ENCODE assay signal across 16 cellular contexts in the genomic region with DNA sequence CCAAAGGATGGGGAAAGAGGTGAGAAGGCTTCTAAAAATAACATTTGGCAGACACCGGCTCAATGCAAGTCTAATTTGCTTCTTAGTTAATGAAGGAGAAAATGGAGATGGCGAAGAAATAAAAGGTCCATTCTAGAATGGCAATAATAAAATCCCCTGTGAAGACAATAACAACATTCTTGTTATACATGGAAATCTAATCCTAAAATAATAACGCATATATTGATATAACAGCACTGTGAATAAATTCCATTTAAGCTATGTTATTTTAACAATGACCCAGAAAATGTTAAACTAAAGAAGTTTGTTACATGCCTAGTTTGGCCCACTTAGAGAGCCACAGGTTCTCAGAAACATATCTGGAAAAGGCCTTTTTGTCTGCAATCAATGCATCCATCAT.
A peak's percentile ranks its signal among the peaks of the same experiment; 100 is the strongest.
DNase-seq lines count a peak whose midpoint lies in the region; ATAC-seq and TF ChIP-seq lines count a peak whose summit lies in the region.
"Had no signal": no experiment of that assay in that cellular context is flagged by ENCODE, and none has a peak within 500 bp of the region (broad histone marks: within the 10 kb centered on the region; RNA-seq: fewer than 3 reads in every experiment).

No MANE protein-coding gene starts in this region.

- no peaks in the 10 kb centered on the region for H3K9me3 Mint-ChIP-seq in activated naive CD4-positive, alpha-beta T cell treated with anti-CD3 and anti-CD28 coated beads, Interleukin-2, amount 10 ng/mL, durations not matched to agents 7 days and 5 days
- no peaks in the 10 kb centered on the region for H3K9me3 Mint-ChIP-seq in osteocyte (ENCODE audit: unreplicated experiment)
- no peaks in the 10 kb centered on the region for H3K9me3 Mint-ChIP-seq in activated T-helper 17 cell treated with anti-CD3 and anti-CD28 coated beads, Interleukin-2, amount 50 U/mL, for 72 hours
- H3K9me3 Mint-ChIP-seq: CD8-positive, alpha-beta memory T cell had no signal

- ATAC-seq in activated T-helper 17 cell treated with anti-CD3 and anti-CD28 coated beads, Interleukin-2, amount 50 U/mL, for 72 hours (replicated peaks) = no peak
- ATAC-seq in GM21723 (IDR thresholded peaks at IDR 0.05; ENCODE audit: unreplicated experiment) = no peak

- no peaks in the 10 kb centered on the region for H3K27me3 Mint-ChIP-seq in activated naive CD4-positive, alpha-beta T cell treated with anti-CD3 and anti-CD28 coated beads, Interleukin-2, amount 10 ng/mL, durations not matched to agents 7 days and 5 days
- no peaks in the 10 kb centered on the region for H3K27me3 Mint-ChIP-seq in osteocyte (ENCODE audit: unreplicated experiment)
- H3K27me3 Mint-ChIP-seq in activated T-helper 17 cell treated with anti-CD3 and anti-CD28 coated beads, Interleukin-2, amount 50 U/mL, for 72 hours = no peaks in the 10 kb centered on the region
- H3K27me3 Mint-ChIP-seq: CD8-positive, alpha-beta memory T cell had no signal

- peak overlapping the region; percentile 8 for H3K27ac Mint-ChIP-seq in activated naive CD4-positive, alpha-beta T cell treated with anti-CD3 and anti-CD28 coated beads, Interleukin-2, amount 10 ng/mL, durations not matched to agents 7 days and 5 days
- peak overlapping the region; percentile 78 for H3K27ac Mint-ChIP-seq in osteocyte (ENCODE audit: unreplicated experiment)
- no peak overlapping the region for H3K27ac Mint-ChIP-seq in activated T-helper 17 cell treated with anti-CD3 and anti-CD28 coated beads, Interleukin-2, amount 50 U/mL, for 72 hours

- DNase-seq in activated naive CD4-positive, alpha-beta T cell treated with anti-CD3 and anti-CD28 coated beads, Interleukin-2, amount 10 ng/mL, durations not matched to agents 7 days and 5 days = no peak
- DNase-seq in activated naive CD4-positive, alpha-beta T cell treated with Interleukin-2 at 50 U/mL for 16 hours = no peak
- DNase-seq in dorsolateral prefrontal cortex (no peak), osteocyte (ENCODE audit: extremely low spot score, unreplicated experiment) (no peak), T-helper 9 cell (no peak), NCI-H524 (lab: John Stamatoyannopoulos, UW) (no peak)
- DNase-seq: AML-193; Caco-2; CD8-positive, alpha-beta memory T cell; DND-41; GDM1; HCEC 1CT had no signal

- H3K4me3 Mint-ChIP-seq in activated naive CD4-positive, alpha-beta T cell treated with anti-CD3 and anti-CD28 coated beads, Interleukin-2, amount 10 ng/mL, durations not matched to agents 7 days and 5 days = no peak overlapping the region
- H3K4me3 Mint-ChIP-seq in osteocyte (ENCODE audit: unreplicated experiment) = no peak overlapping the region
- H3K4me3 Mint-ChIP-seq in activated T-helper 17 cell treated with anti-CD3 and anti-CD28 coated beads, Interleukin-2, amount 50 U/mL, for 72 hours = no peak overlapping the region
- H3K4me3 Mint-ChIP-seq: CD8-positive, alpha-beta memory T cell had no signal

- peaks cover 6% of the 10 kb centered on the region for H3K4me1 Mint-ChIP-seq in activated naive CD4-positive, alpha-beta T cell treated with anti-CD3 and anti-CD28 coated beads, Interleukin-2, amount 10 ng/mL, durations not matched to agents 7 days and 5 days
- H3K4me1 Mint-ChIP-seq in osteocyte (ENCODE audit: unreplicated experiment) = peaks cover 68% of the 10 kb centered on the region
- H3K4me1 Mint-ChIP-seq in activated T-helper 17 cell treated with anti-CD3 and anti-CD28 coated beads, Interleukin-2, amount 50 U/mL, for 72 hours = peaks cover 8% of the 10 kb centered on the region

- intact Hi-C loops in dorsolateral prefrontal cortex (cut with DNase I) = loop anchor here in 1 of 2 donors (2.0 kb wide), 1 partner anchor 92 kb away; no protein-coding TSS in a partner anchor

- TF ChIP-seq CTCF in dorsolateral prefrontal cortex (IDR thresholded peaks at IDR 0.05 in 54 of 56, conservative IDR thresholded peaks at IDR 0.05 in 2 of 56; ENCODE audit: low read depth in 1 of 56, partially characterized antibody in 56 of 56) (no peak), osteocyte (IDR thresholded peaks at IDR 0.05) (no peak)

- H3K36me3 Mint-ChIP-seq in activated naive CD4-positive, alpha-beta T cell treated with anti-CD3 and anti-CD28 coated beads, Interleukin-2, amount 10 ng/mL, durations not matched to agents 7 days and 5 days = no peaks in the 10 kb centered on the region
- peaks cover 2% of the 10 kb centered on the region for H3K36me3 Mint-ChIP-seq in osteocyte (ENCODE audit: unreplicated experiment)
- H3K36me3 Mint-ChIP-seq in activated T-helper 17 cell treated with anti-CD3 and anti-CD28 coated beads, Interleukin-2, amount 50 U/mL, for 72 hours (ENCODE audit: low read depth) = no peaks in the 10 kb centered on the region

- CTCF ChIA-PET in activated naive CD4-positive, alpha-beta T cell treated with anti-CD3 and anti-CD28 coated beads, Interleukin-2, amount 10 ng/mL, durations not matched to agents 7 days and 5 days (lab: Charles Lee) = no interaction called here

- H3K27ac ChIP-seq in dorsolateral prefrontal cortex = peak overlapping the region in 58 of 59 donors; percentile 46 to 94 (median 82)
- H3K27ac ChIP-seq: 22Rv1, BLaER1 had no signal

- no peak overlapping the region for H3K4me3 ChIP-seq in dorsolateral prefrontal cortex
- H3K4me3 ChIP-seq: BLaER1 had no signal

- H3K27me3 ChIP-seq in dorsolateral prefrontal cortex = no peaks in the 10 kb centered on the region
- H3K27me3 ChIP-seq: BLaER1 had no signal
